In genomic region chrY:12663845-12664244, GRCh38 we compare ENCODE assay signal across 12 cellular contexts. TPM values are rescaled to one million over a fixed set of nuclear protein-coding genes. Genes with fewer than 3 reads are reported as not detected.
A peak's percentile ranks its signal among the peaks of the same experiment; 100 is the strongest.
DNase-seq lines count a peak whose midpoint lies in the region; ATAC-seq, FAIRE-seq and TF ChIP-seq lines count a peak whose summit lies in the region.
"Not testable (repeated sequence)": the region's sequence is repeated elsewhere in the genome, so short reads cannot be mapped to it uniquely, and the experiment has no call there.
"Had no signal": no experiment of that assay in that cellular context is flagged by ENCODE, and none has a peak within 500 bp of the region (broad histone marks: within the 10 kb centered on the region; RNA-seq: fewer than 3 reads in every experiment).

No MANE protein-coding gene starts in this region.

- TF ChIP-seq CTCF in CD8-positive, alpha-beta T cell (IDR thresholded peaks at IDR 0.05); OCI-LY7 (conservative IDR thresholded peaks at IDR 0.05; ENCODE audit: low read length); activated CD8-positive, alpha-beta T cell treated with anti-CD3 and anti-CD28 coated beads for 36 hours (IDR thresholded peaks at IDR 0.05); HepG2 (CRISPR knock-in tag; IDR thresholded peaks at IDR 0.05): not testable (repeated sequence)

- POLR2A ChIA-PET in CD8-positive, alpha-beta T cell (lab: Charles Lee); OCI-LY7 (lab: Charles Lee); activated CD8-positive, alpha-beta T cell treated with anti-CD3 and anti-CD28 coated beads for 36 hours (lab: Charles Lee): not testable (repeated sequence)
- POLR2A ChIA-PET in HepG2 (lab: Yijun Ruan, JAX), result interaction anchor here (0.6 kb wide), 1 partner anchor 9 kb away, joined by 3 read pairs; no protein-coding TSS in a partner anchor

- H3K4me1 Mint-ChIP-seq in CD8-positive, alpha-beta T cell (ENCODE audit: low read depth), result peaks cover 46% of the 10 kb centered on the region
- H3K4me1 Mint-ChIP-seq in activated CD8-positive, alpha-beta T cell treated with anti-CD3 and anti-CD28 coated beads for 36 hours (ENCODE audit: low read depth), result peaks cover 23% of the 10 kb centered on the region
- peaks cover 36% of the 10 kb centered on the region for H3K4me1 Mint-ChIP-seq in activated naive CD8-positive, alpha-beta T cell treated with anti-CD3 and anti-CD28 coated beads, Interleukin-2, amount 50 U/mL, for 24 hours

- not testable (repeated sequence) for ATAC-seq in CD8-positive, alpha-beta T cell; activated CD8-positive, alpha-beta T cell treated with anti-CD3 and anti-CD28 coated beads for 36 hours; activated naive CD8-positive, alpha-beta T cell treated with anti-CD3 and anti-CD28 coated beads, Interleukin-2, amount 50 U/mL, for 24 hours; HepG2

- H3K9ac ChIP-seq in HepG2 (ENCODE audit: insufficient read depth, low read depth, low read length), result not testable (repeated sequence)

- H3K79me2 ChIP-seq in OCI-LY7 (ENCODE audit: insufficient read depth, low read depth, low read length) (peaks cover 53% of the 10 kb centered on the region), HepG2 (ENCODE audit: insufficient read depth, low read length) (peaks cover 41% of the 10 kb centered on the region)

- not testable (repeated sequence) for H3K9me3 ChIP-seq in CD8-positive, alpha-beta T cell (ENCODE audit: low read length); OCI-LY7 (ENCODE audit: low read length); HepG2 (ENCODE audit: low read length)

- in situ Hi-C loops in HepG2 (cut with HindIII; ENCODE audit: extremely low pct_ligation_motif_present, low pct_unique_long_range_greater_than_20kb), result not testable (repeated sequence)

- H3K4me3 Mint-ChIP-seq in CD8-positive, alpha-beta T cell, result peak overlapping the region; percentile 99
- H3K4me3 Mint-ChIP-seq in activated CD8-positive, alpha-beta T cell treated with anti-CD3 and anti-CD28 coated beads for 36 hours, result peak overlapping the region; percentile 92
- H3K4me3 Mint-ChIP-seq in activated naive CD8-positive, alpha-beta T cell treated with anti-CD3 and anti-CD28 coated beads, Interleukin-2, amount 50 U/mL, for 24 hours, result peak overlapping the region; percentile 95

- WGBS in HepG2 (ENCODE audit: low lambda C conversion rate), result 97% methylated on average over 20 of the region's 20 CpGs

- BruUV-seq in OCI-LY7 (replicated peaks; lab: Mats Ljungman, UMichigan); HepG2 (replicated peaks; lab: Mats Ljungman, UMichigan): not testable (repeated sequence)

- peaks cover 25% of the 10 kb centered on the region for H3K4me1 ChIP-seq in CD8-positive, alpha-beta T cell (ENCODE audit: insufficient read depth, low read length)
- H3K4me1 ChIP-seq in OCI-LY7 (ENCODE audit: insufficient read depth, low read length, poor library complexity, severe bottlenecking) (peaks cover 19% of the 10 kb centered on the region), HepG2 (ENCODE audit: insufficient read depth, low read length) (peaks cover 43% of the 10 kb centered on the region)

- not testable (repeated sequence) for H3K27me3 Mint-ChIP-seq in CD8-positive, alpha-beta T cell (ENCODE audit: low read depth); activated CD8-positive, alpha-beta T cell treated with anti-CD3 and anti-CD28 coated beads for 36 hours; activated naive CD8-positive, alpha-beta T cell treated with anti-CD3 and anti-CD28 coated beads, Interleukin-2, amount 50 U/mL, for 24 hours

- not testable (repeated sequence) for DNase-seq in CD8-positive, alpha-beta T cell; OCI-LY7 (ENCODE audit: low spot score); activated naive CD8-positive, alpha-beta T cell treated with anti-CD3 and anti-CD28 coated beads, Interleukin-2, amount 50 U/mL, for 24 hours; epithelial cell of prostate (ENCODE audit: low read depth, low spot score); HepG2 (ENCODE audit: low spot score); skeletal muscle cell (ENCODE audit: low read depth)
- DNase-seq in activated CD8-positive, alpha-beta T cell treated with anti-CD3 and anti-CD28 coated beads for 36 hours, result peak; percentile 16

- H3K4me2 ChIP-seq in OCI-LY7 (ENCODE audit: low read length), result peak overlapping the region; percentile 63
- peak overlapping the region; percentile 55 for H3K4me2 ChIP-seq in HepG2 (ENCODE audit: low read depth, low read length)

- H3K9me3 Mint-ChIP-seq in CD8-positive, alpha-beta T cell; activated CD8-positive, alpha-beta T cell treated with anti-CD3 and anti-CD28 coated beads for 36 hours; activated naive CD8-positive, alpha-beta T cell treated with anti-CD3 and anti-CD28 coated beads, Interleukin-2, amount 50 U/mL, for 24 hours: not testable (repeated sequence)

- H3K9me2 ChIP-seq in OCI-LY7 (ENCODE audit: insufficient read depth, low read length), result not testable (repeated sequence)

- intact Hi-C loops in CD8-positive, alpha-beta T cell (cut with DNase I, micrococcal nuclease), result loop anchor here (2.0 to 10.0 kb wide), 4 partner anchors 38 to 1671 kb away; partner anchors contain the start of genes DDX3Y (in 1 of the 2) and USP9Y (in 1 of the 2)
- intact Hi-C loops in OCI-LY7 (cut with micrococcal nuclease; ENCODE audit: unreplicated experiment) (loop anchor here (5.0 to 10.0 kb wide), 3 partner anchors 243 to 1041 kb away; partner anchors contain the start of gene TMSB4Y), HepG2 (cut with micrococcal nuclease; ENCODE audit: unreplicated experiment) (loop anchor here (5.0 kb wide), 1 partner anchor 38 kb away; the partner anchor contains the start of gene USP9Y)
- intact Hi-C loops in activated CD8-positive, alpha-beta T cell treated with anti-CD3 and anti-CD28 coated beads for 36 hours (cut with micrococcal nuclease), result loop anchor here (10.0 kb wide), 1 partner anchor 241 kb away; the partner anchor contains the start of gene DDX3Y

- not testable (repeated sequence) for H4K20me1 ChIP-seq in OCI-LY7 (ENCODE audit: insufficient read depth, low read length); HepG2 (ENCODE audit: insufficient read depth, low read length)

- H3K4me3 ChIP-seq in CD8-positive, alpha-beta T cell (ENCODE audit: low read depth, low read length), result not testable (repeated sequence)
- H3K4me3 ChIP-seq in OCI-LY7 (ENCODE audit: low read depth, low read length, poor library complexity, severe bottlenecking), result peak overlapping the region; percentile 94
- H3K4me3 ChIP-seq in HepG2 (replicated peaks in 1 of 3; ENCODE audit: insufficient read depth in 1 of 3, low read depth in 2 of 3, low read length in 3 of 3), result peak overlapping the region; percentile 27 to 79 (median 77)
- H3K4me3 ChIP-seq in skeletal muscle cell (ENCODE audit: low read depth, low read length), result peak overlapping the region; percentile 75

- not testable (repeated sequence) for H2AFZ ChIP-seq in OCI-LY7 (ENCODE audit: low read length); HepG2 (ENCODE audit: low read length)

- TF ChIP-seq EP300 in HepG2 (IDR thresholded peaks at IDR 0.05; ENCODE audit: low read depth in 2 of 2, low read length in 2 of 2); HepG2 (CRISPR knock-in tag; IDR thresholded peaks at IDR 0.05; ENCODE audit: borderline replicate concordance): not testable (repeated sequence)

- FAIRE-seq in HepG2 (lab: Jason Lieb, UNC), result not testable (repeated sequence)

- peak overlapping the region; percentile 89 for H3K27ac Mint-ChIP-seq in CD8-positive, alpha-beta T cell
- H3K27ac Mint-ChIP-seq in activated CD8-positive, alpha-beta T cell treated with anti-CD3 and anti-CD28 coated beads for 36 hours, result peak overlapping the region; percentile 99
- peak overlapping the region; percentile 90 for H3K27ac Mint-ChIP-seq in activated naive CD8-positive, alpha-beta T cell treated with anti-CD3 and anti-CD28 coated beads, Interleukin-2, amount 50 U/mL, for 24 hours

- TF ChIP-seq RAD21 in HepG2 (CRISPR knock-in tag; IDR thresholded peaks at IDR 0.05), result not testable (repeated sequence)

- TF ChIP-seq POLR2A in HepG2 (IDR thresholded peaks at IDR 0.05; ENCODE audit: insufficient read depth in 1 of 2, low read depth in 2 of 2, low read length in 2 of 2), result not testable (repeated sequence)

- not testable (repeated sequence) for H3K36me3 ChIP-seq in CD8-positive, alpha-beta T cell (ENCODE audit: insufficient read depth, low read length); HepG2 (replicated peaks in 1 of 2; ENCODE audit: control insufficient read depth in 1 of 2, insufficient read depth in 2 of 2, low read length in 2 of 2)
- peaks cover 44% of the 10 kb centered on the region for H3K36me3 ChIP-seq in OCI-LY7 (ENCODE audit: insufficient read depth, low read length)

- CTCF ChIA-PET in CD8-positive, alpha-beta T cell (lab: Charles Lee); OCI-LY7 (lab: Charles Lee; ENCODE audit: unreplicated experiment); activated CD8-positive, alpha-beta T cell treated with anti-CD3 and anti-CD28 coated beads for 36 hours (lab: Charles Lee); HepG2 (lab: Yijun Ruan, JAX; ENCODE audit: low intra/inter-chr PET ratio, low total read pairs): not testable (repeated sequence)

- H3K27me3 ChIP-seq in CD8-positive, alpha-beta T cell (ENCODE audit: insufficient read depth, low read length); HepG2 (ENCODE audit: control insufficient read depth in 1 of 2, insufficient read depth in 2 of 2, low read length in 2 of 2): not testable (repeated sequence)

- peaks cover 48% of the 10 kb centered on the region for H3K36me3 Mint-ChIP-seq in CD8-positive, alpha-beta T cell
- H3K36me3 Mint-ChIP-seq in activated CD8-positive, alpha-beta T cell treated with anti-CD3 and anti-CD28 coated beads for 36 hours (ENCODE audit: low read depth), result peaks cover 25% of the 10 kb centered on the region
- peaks cover 27% of the 10 kb centered on the region for H3K36me3 Mint-ChIP-seq in activated naive CD8-positive, alpha-beta T cell treated with anti-CD3 and anti-CD28 coated beads, Interleukin-2, amount 50 U/mL, for 24 hours (ENCODE audit: low read depth)

- H3K27ac ChIP-seq in CD8-positive, alpha-beta T cell (ENCODE audit: low read depth, low read length), result peak overlapping the region; percentile 77
- H3K27ac ChIP-seq in OCI-LY7 (ENCODE audit: low read depth, low read length, poor library complexity, severe bottlenecking), result peak overlapping the region; percentile 89
- H3K27ac ChIP-seq in epithelial cell of prostate, result peak overlapping the region; percentile 93
- not testable (repeated sequence) for H3K27ac ChIP-seq in HepG2 (ENCODE audit: extremely low read length, insufficient read depth, low read length)

RNA-seq across cellular contexts. Expression of gene USP9Y, which starts 37.2 kb away (rescaled TPM):
- total RNA-seq in CD8-positive, alpha-beta T cell, result 10 to 100 TPM; 31.7 to 33.7 TPM
- 12.4 and 14.5 TPM in 2 replicates for total RNA-seq in OCI-LY7 (2014; rRNA removed; shearing (Covaris generic))
- total RNA-seq in OCI-LY7 (2022) (14.9 and 15.6 TPM in 2 replicates), HepG2 (2016; rRNA removed; fragmentation: Illumina TruSeq; extraction: Trizol) (14.6 and 17.7 TPM in 2 replicates)
- total RNA-seq in activated CD8-positive, alpha-beta T cell treated with anti-CD3 and anti-CD28 coated beads for 36 hours, result 10 to 100 TPM; 14.6 TPM
- total RNA-seq in HepG2 (2016; cell fraction: cytosol; rRNA removed; fragmentation: Illumina TruSeq; extraction: Trizol; ENCODE audit: low read depth), result 8.5 and 9.0 TPM in 2 replicates
- 13.6 and 15.6 TPM in 2 replicates for total RNA-seq in HepG2 (2016; cell fraction: insoluble cytoplasmic fraction; rRNA removed; fragmentation: Illumina TruSeq; extraction: Trizol)
- 5.2 and 6.4 TPM in 2 replicates for total RNA-seq in HepG2 (2016; cell fraction: membrane; rRNA removed; fragmentation: Illumina TruSeq; extraction: Trizol)
- total RNA-seq in HepG2 (2016; cell fraction: nucleus; rRNA removed; fragmentation: Illumina TruSeq; extraction: Trizol), result 27.2 and 27.3 TPM in 2 replicates
- 37.0 and 41.9 TPM in 2 replicates for polyA plus RNA-seq in HepG2 (2011; rRNA removed)
- 11.1 and 15.5 TPM in 2 replicates for polyA plus RNA-seq in HepG2 (2011; cell fraction: cytosol; rRNA removed)
- 63.9 and 65.1 TPM in 2 replicates for polyA plus RNA-seq in HepG2 (2011; cell fraction: nucleus; rRNA removed)
- polyA plus RNA-seq in HepG2 (2012), result 14.6 and 17.9 TPM in 2 replicates
- 0.69 and 0.88 TPM in 2 replicates for polyA plus RNA-seq in HepG2 (2016; cell fraction: cytosol; fragmentation: Illumina TruSeq; extraction: Trizol; ENCODE audit: low read depth)
- polyA plus RNA-seq in HepG2 (2016; cell fraction: insoluble cytoplasmic fraction; fragmentation: Illumina TruSeq; extraction: Trizol; ENCODE audit: low read depth), result 10.8 and 13.5 TPM in 2 replicates
- polyA plus RNA-seq in HepG2 (2016; cell fraction: membrane; fragmentation: Illumina TruSeq; extraction: Trizol; ENCODE audit: low read depth), result 0.93 and 1.7 TPM in 2 replicates
- polyA plus RNA-seq in HepG2 (2016; cell fraction: nucleus; fragmentation: Illumina TruSeq; extraction: Trizol; ENCODE audit: insufficient read depth, low read depth), result 35.2 and 43.3 TPM in 2 replicates
- polyA minus RNA-seq in HepG2 (2011; rRNA and poly(A)+ RNA removed; ENCODE audit: low replicate concordance), result 0.07 and 25.0 TPM in 2 replicates
- polyA minus RNA-seq in HepG2 (2011; cell fraction: cytosol; rRNA and poly(A)+ RNA removed), result 14.4 and 15.1 TPM in 2 replicates
- 110 and 112 TPM in 2 replicates for polyA minus RNA-seq in HepG2 (2011; cell fraction: nucleus; rRNA and poly(A)+ RNA removed)
- total RNA-seq: cardiac septum, neural crest cell, psoas muscle had no signal
- polyA plus RNA-seq: IgD-negative memory B cell, keratinocyte had no signal
